ENCODE assay signal across 1 cellular context in genomic region chr1:21833392-21833976, GRCh38.
TF ChIP-seq lines count a peak whose summit lies in the region.

No MANE protein-coding gene starts in this region.

TF ChIP-seq in IMR-90, 13 proteins besides CTCF, POLR2A, EP300 and RAD21 (continued from another document):
- TF ChIP-seq, protein P1, sequence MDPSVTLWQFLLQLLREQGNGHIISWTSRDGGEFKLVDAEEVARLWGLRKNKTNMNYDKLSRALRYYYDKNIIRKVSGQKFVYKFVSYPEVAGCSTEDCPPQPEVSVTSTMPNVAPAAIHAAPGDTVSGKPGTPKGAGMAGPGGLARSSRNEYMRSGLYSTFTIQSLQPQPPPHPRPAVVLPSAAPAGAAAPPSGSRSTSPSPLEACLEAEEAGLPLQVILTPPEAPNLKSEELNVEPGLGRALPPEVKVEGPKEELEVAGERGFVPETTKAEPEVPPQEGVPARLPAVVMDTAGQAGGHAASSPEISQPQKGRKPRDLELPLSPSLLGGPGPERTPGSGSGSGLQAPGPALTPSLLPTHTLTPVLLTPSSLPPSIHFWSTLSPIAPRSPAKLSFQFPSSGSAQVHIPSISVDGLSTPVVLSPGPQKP (IDR thresholded peaks at IDR 0.05; ENCODE audit: borderline replicate concordance, low read depth, low read length): no peak
